9 cellular contexts compared by ENCODE assay signal in genomic region chrX:71195959-71196727, GRCh38. TPM values are rescaled to one million over a fixed set of nuclear protein-coding genes. Genes with fewer than 3 reads are reported as not detected.
DNase-seq lines count a peak whose midpoint lies in the region; ATAC-seq lines count a peak whose summit lies in the region.
"Had no signal": no experiment of that assay in that cellular context is flagged by ENCODE, and none has a peak within 500 bp of the region (broad histone marks: within the 10 kb centered on the region; RNA-seq: fewer than 3 reads in every experiment).

No MANE protein-coding gene starts in this region.

- peak overlapping the region; percentile 31 for H3K27ac ChIP-seq in thymus (ENCODE audit: low read depth)

- peaks cover 0 to 9% of the 10 kb centered on the region in 2 donors for H3K36me3 Mint-ChIP-seq in activated T-cell treated with anti-CD3 and anti-CD28 coated beads, Interleukin-2, amount 50 U/mL, for 72 hours (ENCODE audit: insufficient read depth in 2 of 2)

- peak; percentile 55 for ATAC-seq in HG03095 (IDR thresholded peaks at IDR 0.05; ENCODE audit: unreplicated experiment)
- peak; percentile 88 to 91 for ATAC-seq in activated T-cell treated with anti-CD3 and anti-CD28 coated beads, Interleukin-2, amount 50 U/mL, for 72 hours (replicated peaks in 1 of 2)

- H3K9me3 Mint-ChIP-seq in activated T-cell treated with anti-CD3 and anti-CD28 coated beads, Interleukin-2, amount 50 U/mL, for 72 hours = no peaks in the 10 kb centered on the region

- H3K27me3 Mint-ChIP-seq in activated T-cell treated with anti-CD3 and anti-CD28 coated beads, Interleukin-2, amount 50 U/mL, for 72 hours (ENCODE audit: low read depth) = no peaks in the 10 kb centered on the region

- peak; percentile 21 for DNase-seq in stimulated activated CD4-positive, alpha-beta T cell treated with anti-CD3 and anti-CD28 coated beads, Interleukin-15, amount 100 ng/mL, for 24 hours
- no peak for DNase-seq in stimulated activated CD4-positive, alpha-beta T cell treated with anti-CD3 and anti-CD28 coated beads, Interleukin-4, amount 100 ng/mL, for 1 hour
- peak; percentile 16 to 26 for DNase-seq in activated T-cell treated with anti-CD3 and anti-CD28 coated beads, Interleukin-2, amount 50 U/mL, for 72 hours
- no peak for DNase-seq in DMS153 treated with DMSO at 0.1 percent for 48 hours (lab: John Stamatoyannopoulos, UW; ENCODE audit: unreplicated experiment)
- DNase-seq in T1000 (lab: John Stamatoyannopoulos, UW) = no peak
- no peak for DNase-seq in amniotic stem cell (lab: John Stamatoyannopoulos, UW)
- DNase-seq: NCI-H526 treated with DMSO at 0.1 percent for 48 hours had no signal

- 62% methylated on average over 5 of the region's 5 CpGs for WGBS in thymus

- peak overlapping the region; percentile 79 to 85 for H3K4me3 Mint-ChIP-seq in activated T-cell treated with anti-CD3 and anti-CD28 coated beads, Interleukin-2, amount 50 U/mL, for 72 hours

- peaks cover 24% of the 10 kb centered on the region for H3K4me1 Mint-ChIP-seq in activated T-cell treated with anti-CD3 and anti-CD28 coated beads, Interleukin-2, amount 50 U/mL, for 72 hours (ENCODE audit: low read depth)

- no peaks in the 10 kb centered on the region for H3K9me3 ChIP-seq in thymus (ENCODE audit: control insufficient read depth)

- H3K4me1 ChIP-seq in thymus (ENCODE audit: control insufficient read depth, insufficient read depth, low read length) = peaks cover 3% of the 10 kb centered on the region

- no peaks in the 10 kb centered on the region for H3K36me3 ChIP-seq in thymus (ENCODE audit: control insufficient read depth, insufficient read depth)

- H3K27ac Mint-ChIP-seq in activated T-cell treated with anti-CD3 and anti-CD28 coated beads, Interleukin-2, amount 50 U/mL, for 72 hours = peak overlapping the region; percentile 89

- H3K27me3 ChIP-seq in thymus (ENCODE audit: control insufficient read depth, insufficient read depth) = no peaks in the 10 kb centered on the region

- H3K4me3 ChIP-seq in thymus (ENCODE audit: low read length) = peak overlapping the region; percentile 30

RNA-seq across cellular contexts. Expression of gene GJB1, which starts 26.9 kb away (rescaled TPM):
- total RNA-seq in activated T-cell treated with anti-CD3 and anti-CD28 coated beads, Interleukin-2, amount 50 U/mL, for 72 hours = under 1 TPM; 0.28 to 0.31 TPM
- polyA plus RNA-seq in thymus = 0.11 TPM

RNA-seq across cellular contexts. Expression of gene NLGN3, which starts 51.5 kb away (rescaled TPM):
- 1 to 10 TPM; 2.9 to 3.1 TPM for total RNA-seq in activated T-cell treated with anti-CD3 and anti-CD28 coated beads, Interleukin-2, amount 50 U/mL, for 72 hours
- polyA plus RNA-seq in thymus = 1.5 TPM

RNA-seq across cellular contexts. Expression of gene ZMYM3, which starts 57.8 kb away (rescaled TPM):
- 10 to 100 TPM; 26.9 to 36.1 TPM for total RNA-seq in activated T-cell treated with anti-CD3 and anti-CD28 coated beads, Interleukin-2, amount 50 U/mL, for 72 hours
- polyA plus RNA-seq in thymus = 12.1 TPM

Comparison
In these comparisons a context has a peak if more than half of its experiments do, and no peak if none do; other contexts are left out.
1. DNase-seq: peak in stimulated activated CD4-positive, alpha-beta T cell treated with anti-CD3 and anti-CD28 coated beads, Interleukin-15, amount 100 ng/mL, for 24 hours (single experiment) and activated T-cell treated with anti-CD3 and anti-CD28 coated beads, Interleukin-2, amount 50 U/mL, for 72 hours (2 of 2); none in stimulated activated CD4-positive, alpha-beta T cell treated with anti-CD3 and anti-CD28 coated beads, Interleukin-4, amount 100 ng/mL, for 1 hour (single experiment), DMS153 treated with DMSO at 0.1 percent for 48 hours (single experiment), T1000 (single experiment) and amniotic stem cell (single experiment).